In the genomic region with DNA sequence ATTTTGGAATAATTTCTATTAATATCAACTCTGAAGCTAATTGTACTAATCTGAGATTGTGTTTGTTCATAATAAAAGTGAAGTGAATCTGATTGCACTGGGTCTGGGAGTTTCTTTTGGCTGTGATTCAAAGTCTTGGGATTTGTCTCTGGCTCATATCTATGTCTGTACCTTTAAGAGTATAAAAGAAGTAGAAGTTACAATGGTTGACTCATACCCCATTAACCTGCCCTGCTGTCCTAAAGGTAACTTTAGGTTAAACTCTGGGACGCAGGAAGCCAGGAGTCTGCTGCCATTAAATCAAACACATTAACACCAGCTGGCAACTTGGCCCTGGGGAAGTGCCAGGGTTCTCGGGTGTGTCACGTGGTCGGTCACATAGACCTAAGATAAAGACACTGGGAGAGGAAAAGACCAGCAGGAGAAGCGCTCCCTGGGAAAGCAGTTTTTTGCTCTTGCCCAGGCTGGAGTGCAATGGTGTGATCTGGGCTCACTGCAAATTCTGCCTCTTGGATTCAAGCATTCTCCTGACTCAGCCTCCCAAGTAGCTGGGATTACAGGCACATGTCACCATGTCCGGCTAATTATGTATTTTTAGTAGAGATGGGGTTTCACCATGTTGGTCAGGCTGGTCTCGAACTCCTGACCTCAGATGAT, we compare ENCODE assay signal across 8 cellular contexts. TPM values are rescaled to one million over a fixed set of nuclear protein-coding genes. Genes with fewer than 3 reads are reported as not detected.
DNase-seq lines count a peak whose midpoint lies in the region; ATAC-seq, FAIRE-seq and TF ChIP-seq lines count a peak whose summit lies in the region.

No MANE protein-coding gene starts in this region.

- no peak for ATAC-seq in stimulated activated naive CD8-positive, alpha-beta T cell treated with anti-CD3 and anti-CD28 coated beads, Interleukin-15, amount 100 ng/mL, for 72 hours
- no peak for ATAC-seq in stimulated activated effector memory CD8-positive, alpha-beta T cell treated with anti-CD3 and anti-CD28 coated beads, Interleukin-12 subunit alpha, Interleukin-12 subunit beta, amount 100 ng/mL, for 72 hours

- FAIRE-seq in small intestine (lab: Jason Lieb, UNC) (peak; percentile 19), GM12892 (lab: Jason Lieb, UNC) (no peak)

- peak overlapping the region; percentile 13 to 59 for H3K27ac ChIP-seq in right atrium auricular region
- H3K27ac ChIP-seq in small intestine (ENCODE audit: low read depth in 1 of 2, low read length in 1 of 2) = peak overlapping the region; percentile 50 to 80

- H3K27me3 ChIP-seq in adipocyte (replicated peaks; ENCODE audit: control insufficient read depth, insufficient read depth, low read length) (no peaks in the 10 kb centered on the region), right atrium auricular region (no peaks in the 10 kb centered on the region), small intestine (ENCODE audit: control insufficient read depth in 2 of 2, insufficient read depth in 2 of 2, low read length in 2 of 2) (no peaks in the 10 kb centered on the region)

- DNase-seq in CD1c-positive myeloid dendritic cell (ENCODE audit: extremely low spot score) (peak; percentile 59), NCI-H1105 treated with DMSO at 0.1 percent for 48 hours (lab: John Stamatoyannopoulos, UW) (peak; percentile 88), adipocyte (ENCODE audit: low read depth) (peak; percentile 4), right atrium auricular region (ENCODE audit: low spot score) (peak; percentile 88), small intestine (peak; percentile 99), GM12892 (ENCODE audit: insufficient read length) (no peak)
- no peak for DNase-seq in stimulated activated naive CD8-positive, alpha-beta T cell treated with anti-CD3 and anti-CD28 coated beads, Interleukin-15, amount 100 ng/mL, for 72 hours
- DNase-seq in stimulated activated effector memory CD8-positive, alpha-beta T cell treated with anti-CD3 and anti-CD28 coated beads, Interleukin-12 subunit alpha, Interleukin-12 subunit beta, amount 100 ng/mL, for 72 hours (ENCODE audit: low spot score in 2 of 2) = no peak

- TF ChIP-seq POLR2A in GM12892 (IDR thresholded peaks at IDR 0.05; ENCODE audit: low read depth, low read length) = no peak

- TF ChIP-seq CTCF in right atrium auricular region (IDR thresholded peaks at IDR 0.05) = no peak

- H3K9me3 ChIP-seq in adipocyte (ENCODE audit: control insufficient read depth, low read length) (no peaks in the 10 kb centered on the region), right atrium auricular region (no peaks in the 10 kb centered on the region), small intestine (ENCODE audit: control insufficient read depth, low read depth) (no peaks in the 10 kb centered on the region)

- H3K9ac ChIP-seq in adipocyte (ENCODE audit: low read length) = peak overlapping the region; percentile 42

- H3K4me1 ChIP-seq in adipocyte (ENCODE audit: control insufficient read depth, insufficient read depth, low read length) = peaks cover 2% of the 10 kb centered on the region
- peaks cover 0 to 34% of the 10 kb centered on the region in 2 donors for H3K4me1 ChIP-seq in right atrium auricular region
- H3K4me1 ChIP-seq in small intestine (ENCODE audit: control insufficient read depth in 2 of 2, insufficient read depth in 1 of 2, low read depth in 1 of 2, low read length in 1 of 2) = peaks cover 0 to 14% of the 10 kb centered on the region in 2 donors

- no peak overlapping the region for H3K4me3 ChIP-seq in adipocyte (ENCODE audit: low read length)
- no peak overlapping the region for H3K4me3 ChIP-seq in right atrium auricular region
- H3K4me3 ChIP-seq in small intestine (ENCODE audit: low read depth in 1 of 2, low read length in 2 of 2) = no peak overlapping the region

- WGBS in small intestine, 3 donors = 16 to 43% (median 23%) methylated on average over 7 of the region's 7 CpGs

- H3K4me1 Mint-ChIP-seq in stimulated activated naive CD8-positive, alpha-beta T cell treated with anti-CD3 and anti-CD28 coated beads, Interleukin-15, amount 100 ng/mL, for 72 hours = peaks cover 14% of the 10 kb centered on the region
- peaks cover 28% of the 10 kb centered on the region for H3K4me1 Mint-ChIP-seq in stimulated activated effector memory CD8-positive, alpha-beta T cell treated with anti-CD3 and anti-CD28 coated beads, Interleukin-12 subunit alpha, Interleukin-12 subunit beta, amount 100 ng/mL, for 72 hours

- peaks cover 52% of the 10 kb centered on the region for H3K36me3 Mint-ChIP-seq in stimulated activated effector memory CD8-positive, alpha-beta T cell treated with anti-CD3 and anti-CD28 coated beads, Interleukin-12 subunit alpha, Interleukin-12 subunit beta, amount 100 ng/mL, for 72 hours

- no peak overlapping the region for H3K4me3 Mint-ChIP-seq in stimulated activated naive CD8-positive, alpha-beta T cell treated with anti-CD3 and anti-CD28 coated beads, Interleukin-15, amount 100 ng/mL, for 72 hours
- no peak overlapping the region for H3K4me3 Mint-ChIP-seq in stimulated activated effector memory CD8-positive, alpha-beta T cell treated with anti-CD3 and anti-CD28 coated beads, Interleukin-12 subunit alpha, Interleukin-12 subunit beta, amount 100 ng/mL, for 72 hours

- H3K27ac Mint-ChIP-seq in stimulated activated naive CD8-positive, alpha-beta T cell treated with anti-CD3 and anti-CD28 coated beads, Interleukin-15, amount 100 ng/mL, for 72 hours = no peak overlapping the region
- no peak overlapping the region for H3K27ac Mint-ChIP-seq in stimulated activated effector memory CD8-positive, alpha-beta T cell treated with anti-CD3 and anti-CD28 coated beads, Interleukin-12 subunit alpha, Interleukin-12 subunit beta, amount 100 ng/mL, for 72 hours

- H3K36me3 ChIP-seq in adipocyte (ENCODE audit: control insufficient read depth, insufficient read depth, low read length, severe bottlenecking) = peaks cover 36% of the 10 kb centered on the region
- no peaks in the 10 kb centered on the region for H3K36me3 ChIP-seq in right atrium auricular region
- peaks cover 0 to 2% of the 10 kb centered on the region in 2 donors for H3K36me3 ChIP-seq in small intestine (ENCODE audit: control insufficient read depth in 2 of 2, insufficient read depth in 2 of 2, low read length in 2 of 2)

- no peaks in the 10 kb centered on the region for H3K9me3 Mint-ChIP-seq in stimulated activated naive CD8-positive, alpha-beta T cell treated with anti-CD3 and anti-CD28 coated beads, Interleukin-15, amount 100 ng/mL, for 72 hours
- no peaks in the 10 kb centered on the region for H3K9me3 Mint-ChIP-seq in stimulated activated effector memory CD8-positive, alpha-beta T cell treated with anti-CD3 and anti-CD28 coated beads, Interleukin-12 subunit alpha, Interleukin-12 subunit beta, amount 100 ng/mL, for 72 hours

- H3K27me3 Mint-ChIP-seq in stimulated activated naive CD8-positive, alpha-beta T cell treated with anti-CD3 and anti-CD28 coated beads, Interleukin-15, amount 100 ng/mL, for 72 hours = no peaks in the 10 kb centered on the region

RNA-seq across cellular contexts. Expression of gene SCD, which starts 17.8 kb away (rescaled TPM):
- total RNA-seq in right atrium auricular region = 10 to 100 TPM in 1 of 2 donors, 1 to 10 TPM in 1; 7.9 to 25.4 TPM
- 100 to 1,000 TPM in 1 of 3 donors, 10 to 100 TPM in 2; 14.8 to 144 (median 20.5) TPM for polyA plus RNA-seq in small intestine
- polyA plus RNA-seq in GM12892 (2012; ENCODE audit: missing spikeins) = 76.8 TPM

RNA-seq across cellular contexts. Expression of gene PKD2L1, which starts 34.8 kb away (rescaled TPM):
- total RNA-seq in right atrium auricular region = not detected
- polyA plus RNA-seq in small intestine = under 1 TPM in 2 of 3 donors, not detected in 1; 0.10 to 0.27 TPM
- polyA plus RNA-seq in GM12892 (2012; ENCODE audit: missing spikeins) = not detected

Comparison
In these comparisons a context has a peak if more than half of its experiments do, and no peak if none do; other contexts are left out.
1. DNase-seq: peak in CD1c-positive myeloid dendritic cell (single experiment), NCI-H1105 treated with DMSO at 0.1 percent for 48 hours (single experiment), adipocyte (single experiment), right atrium auricular region (single experiment) and small intestine (single experiment); none in stimulated activated naive CD8-positive, alpha-beta T cell treated with anti-CD3 and anti-CD28 coated beads, Interleukin-15, amount 100 ng/mL, for 72 hours (0 of 2), stimulated activated effector memory CD8-positive, alpha-beta T cell treated with anti-CD3 and anti-CD28 coated beads, Interleukin-12 subunit alpha, Interleukin-12 subunit beta, amount 100 ng/mL, for 72 hours (0 of 2) and GM12892 (single experiment).